1 cellular context compared by ENCODE assay signal in genomic region chr17:50053654-50053960, GRCh38.
A peak's percentile ranks its signal among the peaks of the same experiment; 100 is the strongest.
TF ChIP-seq lines count a peak whose summit lies in the region.

No MANE protein-coding gene starts in this region.

TF ChIP-seq in K562, 482 proteins besides CTCF, POLR2A, EP300 and RAD21:
- no peak for TF ChIP-seq L3MBTL2 (IDR thresholded peaks at IDR 0.05)
- TF ChIP-seq CREB1 (IDR thresholded peaks at IDR 0.05), result no peak
- TF ChIP-seq CREB1 (CRISPR knock-in tag; IDR thresholded peaks at IDR 0.05), result peak; percentile 29; the same call in 1 of the 2 replicates
- no peak for TF ChIP-seq PKNOX1 (IDR thresholded peaks at IDR 0.05)
- TF ChIP-seq NBN (IDR thresholded peaks at IDR 0.05; ENCODE audit: low read depth), result no peak
- TF ChIP-seq HOXB6 (CRISPR knock-in tag; IDR thresholded peaks at IDR 0.05; ENCODE audit: borderline replicate concordance), result no peak
- TF ChIP-seq PCBP2 (IDR thresholded peaks at IDR 0.05; ENCODE audit: low read depth, low read length, poor library complexity, severe bottlenecking), result no peak
- TF ChIP-seq GMEB1 (CRISPR knock-in tag; IDR thresholded peaks at IDR 0.05), result no peak
